In genomic region chr9:116844621-116845020, GRCh38 we compare ENCODE assay signal across 1 cellular context.
TF ChIP-seq lines count a peak whose summit lies in the region.

No MANE protein-coding gene starts in this region.

TF ChIP-seq in WTC11, 78 proteins besides CTCF, POLR2A, EP300 and RAD21 (continued from another document):
- TF ChIP-seq, protein P1, sequence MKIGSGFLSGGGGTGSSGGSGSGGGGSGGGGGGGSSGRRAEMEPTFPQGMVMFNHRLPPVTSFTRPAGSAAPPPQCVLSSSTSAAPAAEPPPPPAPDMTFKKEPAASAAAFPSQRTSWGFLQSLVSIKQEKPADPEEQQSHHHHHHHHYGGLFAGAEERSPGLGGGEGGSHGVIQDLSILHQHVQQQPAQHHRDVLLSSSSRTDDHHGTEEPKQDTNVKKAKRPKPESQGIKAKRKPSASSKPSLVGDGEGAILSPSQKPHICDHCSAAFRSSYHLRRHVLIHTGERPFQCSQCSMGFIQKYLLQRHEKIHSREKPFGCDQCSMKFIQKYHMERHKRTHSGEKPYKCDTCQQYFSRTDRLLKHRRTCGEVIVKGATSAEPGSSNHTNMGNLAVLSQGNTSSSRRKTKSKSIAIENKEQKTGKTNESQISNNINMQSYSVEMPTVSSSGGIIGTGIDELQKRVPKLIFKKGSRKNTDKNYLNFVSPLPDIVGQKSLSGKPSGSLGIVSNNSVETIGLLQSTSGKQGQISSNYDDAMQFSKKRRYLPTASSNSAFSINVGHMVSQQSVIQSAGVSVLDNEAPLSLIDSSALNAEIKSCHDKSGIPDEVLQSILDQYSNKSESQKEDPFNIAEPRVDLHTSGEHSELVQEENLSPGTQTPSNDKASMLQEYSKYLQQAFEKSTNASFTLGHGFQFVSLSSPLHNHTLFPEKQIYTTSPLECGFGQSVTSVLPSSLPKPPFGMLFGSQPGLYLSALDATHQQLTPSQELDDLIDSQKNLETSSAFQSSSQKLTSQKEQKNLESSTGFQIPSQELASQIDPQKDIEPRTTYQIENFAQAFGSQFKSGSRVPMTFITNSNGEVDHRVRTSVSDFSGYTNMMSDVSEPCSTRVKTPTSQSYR (CRISPR knock-in tag; IDR thresholded peaks at IDR 0.05), result no peak
- no peak for TF ChIP-seq SMAD4 (CRISPR knock-in tag; IDR thresholded peaks at IDR 0.05)
- TF ChIP-seq, protein P2, sequence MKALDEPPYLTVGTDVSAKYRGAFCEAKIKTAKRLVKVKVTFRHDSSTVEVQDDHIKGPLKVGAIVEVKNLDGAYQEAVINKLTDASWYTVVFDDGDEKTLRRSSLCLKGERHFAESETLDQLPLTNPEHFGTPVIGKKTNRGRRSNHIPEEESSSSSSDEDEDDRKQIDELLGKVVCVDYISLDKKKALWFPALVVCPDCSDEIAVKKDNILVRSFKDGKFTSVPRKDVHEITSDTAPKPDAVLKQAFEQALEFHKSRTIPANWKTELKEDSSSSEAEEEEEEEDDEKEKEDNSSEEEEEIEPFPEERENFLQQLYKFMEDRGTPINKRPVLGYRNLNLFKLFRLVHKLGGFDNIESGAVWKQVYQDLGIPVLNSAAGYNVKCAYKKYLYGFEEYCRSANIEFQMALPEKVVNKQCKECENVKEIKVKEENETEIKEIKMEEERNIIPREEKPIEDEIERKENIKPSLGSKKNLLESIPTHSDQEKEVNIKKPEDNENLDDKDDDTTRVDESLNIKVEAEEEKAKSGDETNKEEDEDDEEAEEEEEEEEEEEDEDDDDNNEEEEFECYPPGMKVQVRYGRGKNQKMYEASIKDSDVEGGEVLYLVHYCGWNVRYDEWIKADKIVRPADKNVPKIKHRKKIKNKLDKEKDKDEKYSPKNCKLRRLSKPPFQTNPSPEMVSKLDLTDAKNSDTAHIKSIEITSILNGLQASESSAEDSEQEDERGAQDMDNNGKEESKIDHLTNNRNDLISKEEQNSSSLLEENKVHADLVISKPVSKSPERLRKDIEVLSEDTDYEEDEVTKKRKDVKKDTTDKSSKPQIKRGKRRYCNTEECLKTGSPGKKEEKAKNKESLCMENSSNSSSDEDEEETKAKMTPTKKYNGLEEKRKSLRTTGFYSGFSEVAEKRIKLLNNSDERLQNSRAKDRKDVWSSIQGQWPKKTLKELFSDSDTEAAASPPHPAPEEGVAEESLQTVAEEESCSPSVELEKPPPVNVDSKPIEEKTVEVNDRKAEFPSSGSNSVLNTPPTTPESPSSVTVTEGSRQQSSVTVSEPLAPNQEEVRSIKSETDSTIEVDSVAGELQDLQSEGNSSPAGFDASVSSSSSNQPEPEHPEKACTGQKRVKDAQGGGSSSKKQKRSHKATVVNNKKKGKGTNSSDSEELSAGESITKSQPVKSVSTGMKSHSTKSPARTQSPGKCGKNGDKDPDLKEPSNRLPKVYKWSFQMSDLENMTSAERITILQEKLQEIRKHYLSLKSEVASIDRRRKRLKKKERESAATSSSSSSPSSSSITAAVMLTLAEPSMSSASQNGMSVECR (CRISPR knock-in tag; IDR thresholded peaks at IDR 0.05; ENCODE audit: borderline replicate concordance), result no peak
